In genomic region chr22:26904483-26904882, GRCh38 we compare ENCODE assay signal across 20 cellular contexts.
DNase-seq lines count a peak whose midpoint lies in the region; ATAC-seq, FAIRE-seq and TF ChIP-seq lines count a peak whose summit lies in the region.
"Had no signal": no experiment of that assay in that cellular context is flagged by ENCODE, and none has a peak within 500 bp of the region (broad histone marks: within the 10 kb centered on the region; RNA-seq: fewer than 3 reads in every experiment).

No MANE protein-coding gene starts in this region.

- H4K20me1 ChIP-seq in endothelial cell of umbilical vein (replicated peaks; ENCODE audit: control insufficient read depth, extremely low read depth, insufficient read depth, low read length) (no peaks in the 10 kb centered on the region), neural progenitor cell (ENCODE audit: low read depth) (peaks cover 6% of the 10 kb centered on the region)

- no peak for TF ChIP-seq EP300 in gastroesophageal sphincter (IDR thresholded peaks at IDR 0.05)

- POLR2A ChIA-PET in endothelial cell of umbilical vein (lab: Charles Lee), result no interaction called here
- POLR2A ChIA-PET in RWPE1 (lab: Yijun Ruan, JAX; ENCODE audit: low non-redundant PET), result no interaction called here

- CTCF ChIA-PET in endothelial cell of umbilical vein (lab: Charles Lee), result no interaction called here
- CTCF ChIA-PET in RWPE1 (lab: Yijun Ruan, JAX), result no interaction called here

- dilution Hi-C loops in endothelial cell of umbilical vein (cut with MboI; ENCODE audit: extremely low pct_ligation_motif_present, low sequenced_read_pairs), result no loop called here

- H3K27ac ChIP-seq in endothelial cell of umbilical vein (ENCODE audit: insufficient read depth, low read depth, low read length), result no peak overlapping the region
- H3K27ac ChIP-seq in neural progenitor cell, result no peak overlapping the region
- H3K27ac ChIP-seq in gastroesophageal sphincter, result no peak overlapping the region
- no peak overlapping the region for H3K27ac ChIP-seq in RWPE1
- H3K27ac ChIP-seq: PC-9 had no signal

- H3K36me3 ChIP-seq in endothelial cell of umbilical vein (ENCODE audit: control insufficient read depth in 2 of 2, extremely low read depth in 1 of 2, insufficient read depth in 2 of 2, low read length in 2 of 2), result no peaks in the 10 kb centered on the region
- no peaks in the 10 kb centered on the region for H3K36me3 ChIP-seq in neural progenitor cell
- H3K36me3 ChIP-seq in gastroesophageal sphincter, result no peaks in the 10 kb centered on the region

- no peak overlapping the region for H3K9ac ChIP-seq in endothelial cell of umbilical vein (replicated peaks; ENCODE audit: extremely low read depth, insufficient read depth, low read length)
- H3K9ac ChIP-seq in neural progenitor cell, result no peak overlapping the region

- no peaks in the 10 kb centered on the region for H3K9me1 ChIP-seq in endothelial cell of umbilical vein (replicated peaks; ENCODE audit: control insufficient read depth, extremely low read depth, insufficient read depth, low read length)

- no peaks in the 10 kb centered on the region for H3K79me2 ChIP-seq in endothelial cell of umbilical vein (ENCODE audit: control insufficient read depth, insufficient read depth, low read length)
- H3K79me2 ChIP-seq in neural progenitor cell (ENCODE audit: low read depth), result no peaks in the 10 kb centered on the region

- H3K9me3 ChIP-seq in endothelial cell of umbilical vein (replicated peaks; ENCODE audit: control insufficient read depth, insufficient read depth, low read length) (no peaks in the 10 kb centered on the region), neural progenitor cell (ENCODE audit: low read depth) (no peaks in the 10 kb centered on the region), gastroesophageal sphincter (no peaks in the 10 kb centered on the region)

- no peak overlapping the region for H3K4me2 ChIP-seq in endothelial cell of umbilical vein (ENCODE audit: insufficient read depth, low read length)
- peak overlapping the region; percentile 83 for H3K4me2 ChIP-seq in neural progenitor cell
- H3K4me2 ChIP-seq: PC-9 had no signal

- no TSS peak for BruUV-seq in endothelial cell of umbilical vein (replicated peaks; lab: Mats Ljungman, UMichigan)

- H3K9me3 Mint-ChIP-seq in natural killer cell, result no peaks in the 10 kb centered on the region
- no peaks in the 10 kb centered on the region for H3K9me3 Mint-ChIP-seq in natural killer cell treated with Interleukin-12 subunit alpha and Interleukin-12 subunit beta and Interleukin-15 and Interleukin-18, amount 100 ng/mL, for 72 hours
- H3K9me3 Mint-ChIP-seq in neural progenitor cell, result no peaks in the 10 kb centered on the region
- H3K9me3 Mint-ChIP-seq: HFFc6 had no signal

- no peak overlapping the region for H3K4me3 ChIP-seq in endothelial cell of umbilical vein (replicated peaks in 1 of 3; ENCODE audit: insufficient read depth in 1 of 3, low read depth in 1 of 3, low read length in 3 of 3)
- H3K4me3 ChIP-seq in neural progenitor cell, result no peak overlapping the region
- no peak overlapping the region for H3K4me3 ChIP-seq in gastroesophageal sphincter
- H3K4me3 ChIP-seq: GM12878, PC-9 had no signal

- peaks cover 27% of the 10 kb centered on the region for H3F3A ChIP-seq in neural progenitor cell (ENCODE audit: low read depth)

- H3K27ac Mint-ChIP-seq in natural killer cell (peak overlapping the region; percentile 70 to 81), neural progenitor cell (no peak overlapping the region)
- H3K27ac Mint-ChIP-seq in natural killer cell treated with Interleukin-12 subunit alpha and Interleukin-12 subunit beta and Interleukin-15 and Interleukin-18, amount 100 ng/mL, for 72 hours, result peak overlapping the region in 1 of 2 donors; percentile 28
- H3K27ac Mint-ChIP-seq: HFFc6 had no signal

- no peak for TF ChIP-seq POLR2A in endothelial cell of umbilical vein (IDR thresholded peaks at IDR 0.05; ENCODE audit: low read depth, low read length)
- no peak for TF ChIP-seq POLR2A in gastroesophageal sphincter (IDR thresholded peaks at IDR 0.05)

- H3K4me3 Mint-ChIP-seq in natural killer cell (peak overlapping the region; percentile 92), neural progenitor cell (peak overlapping the region; percentile 64)
- no peak overlapping the region for H3K4me3 Mint-ChIP-seq in natural killer cell treated with Interleukin-12 subunit alpha and Interleukin-12 subunit beta and Interleukin-15 and Interleukin-18, amount 100 ng/mL, for 72 hours
- H3K4me3 Mint-ChIP-seq: HFFc6 had no signal

- intact Hi-C loops in natural killer cell (cut with micrococcal nuclease) (loop anchor here (5.0 kb wide), 1 partner anchor 222 kb away; no protein-coding TSS in a partner anchor), endothelial cell of umbilical vein (cut with micrococcal nuclease) (no loop called here)

- no peaks in the 10 kb centered on the region for H3K4me1 ChIP-seq in endothelial cell of umbilical vein (ENCODE audit: control insufficient read depth, extremely low read depth, insufficient read depth, low read length)
- H3K4me1 ChIP-seq in neural progenitor cell, result peaks cover 19% of the 10 kb centered on the region
- peaks cover 0 to 17% (median 0%) of the 10 kb centered on the region in 3 donors for H3K4me1 ChIP-seq in gastroesophageal sphincter

- no peak for FAIRE-seq in endothelial cell of umbilical vein (lab: Jason Lieb, UNC)
- FAIRE-seq: GM12878, GM19239 had no signal

- DNase-seq in natural killer cell (no peak), endothelial cell of umbilical vein (ENCODE audit: low read depth, low spot score) (peak; percentile 10), neural progenitor cell (ENCODE audit: low spot score) (no peak), DMS 273 (lab: John Stamatoyannopoulos, UW; ENCODE audit: unreplicated experiment) (no peak), RWPE1 (ENCODE audit: low spot score) (no peak)
- no peak for DNase-seq in natural killer cell treated with Interleukin-12 subunit alpha and Interleukin-12 subunit beta and Interleukin-15 and Interleukin-18, amount 100 ng/mL, for 72 hours (ENCODE audit: low spot score)
- no peak for DNase-seq in effector CD4-positive, alpha-beta T cell
- DNase-seq: 8988T, DMS 273 treated with DMSO at 0.1 percent for 48 hours, GF-D8, HFFc6, KG1, NCI-H1105 treated with DMSO at 0.1 percent for 48 hours, NCI-H1694 treated with DMSO at 0.1 percent for 48 hours, NCI-H510A treated with DMSO at 0.1 percent for 48 hours, NCI-H82, PC-9 had no signal

- H3K4me1 Mint-ChIP-seq in natural killer cell, result peaks cover 19 to 21% of the 10 kb centered on the region in 2 donors
- H3K4me1 Mint-ChIP-seq in natural killer cell treated with Interleukin-12 subunit alpha and Interleukin-12 subunit beta and Interleukin-15 and Interleukin-18, amount 100 ng/mL, for 72 hours (ENCODE audit: low read depth in 2 of 2), result peaks cover 16 to 21% of the 10 kb centered on the region in 2 donors
- H3K4me1 Mint-ChIP-seq in neural progenitor cell, result peaks cover 36% of the 10 kb centered on the region

- H3K27me3 ChIP-seq in endothelial cell of umbilical vein (ENCODE audit: control insufficient read depth in 2 of 2, insufficient read depth in 2 of 2, low read length in 2 of 2), result peaks cover 0 to 3% of the 10 kb centered on the region in 2 experiments
- H3K27me3 ChIP-seq in neural progenitor cell, result peaks cover 44% of the 10 kb centered on the region
- peaks cover 5% of the 10 kb centered on the region for H3K27me3 ChIP-seq in gastroesophageal sphincter

- ATAC-seq in natural killer cell, result no peak
- ATAC-seq in natural killer cell treated with Interleukin-12 subunit alpha and Interleukin-12 subunit beta and Interleukin-15 and Interleukin-18, amount 100 ng/mL, for 72 hours, result no peak
- ATAC-seq in gastroesophageal sphincter, result no peak
- ATAC-seq: GM12878 had no signal

- H2AFZ ChIP-seq in endothelial cell of umbilical vein (ENCODE audit: low read depth, low read length), result no peak overlapping the region
- no peak overlapping the region for H2AFZ ChIP-seq in neural progenitor cell (replicated peaks)
- H2AFZ ChIP-seq: PC-9 had no signal

- 64 to 100% methylated on average over 2 to 3 of the region's 3 CpGs for WGBS in gastroesophageal sphincter (ENCODE audit: low coverage in 1 of 2), 2 donors

- H3K36me3 Mint-ChIP-seq in natural killer cell (no peaks in the 10 kb centered on the region), neural progenitor cell (no peaks in the 10 kb centered on the region)
- no peaks in the 10 kb centered on the region for H3K36me3 Mint-ChIP-seq in natural killer cell treated with Interleukin-12 subunit alpha and Interleukin-12 subunit beta and Interleukin-15 and Interleukin-18, amount 100 ng/mL, for 72 hours

- TF ChIP-seq CTCF in natural killer cell (IDR thresholded peaks at IDR 0.05), result no peak
- no peak for TF ChIP-seq CTCF in endothelial cell of umbilical vein (IDR thresholded peaks at IDR 0.05; ENCODE audit: extremely low read depth in 1 of 2, insufficient read depth in 1 of 2, low read depth in 1 of 2, low read length in 2 of 2)
- no peak for TF ChIP-seq CTCF in neural progenitor cell (IDR thresholded peaks at IDR 0.05)
- TF ChIP-seq CTCF in gastroesophageal sphincter (IDR thresholded peaks at IDR 0.05), result no peak
- TF ChIP-seq CTCF in RWPE1 (conservative IDR thresholded peaks at IDR 0.05; ENCODE audit: low read depth), result no peak

- H3K27me3 Mint-ChIP-seq in natural killer cell (ENCODE audit: low read depth in 2 of 2) (peaks cover 8 to 21% of the 10 kb centered on the region in 2 donors), neural progenitor cell (ENCODE audit: insufficient read depth, low read depth) (peaks cover 10% of the 10 kb centered on the region)
- H3K27me3 Mint-ChIP-seq in natural killer cell treated with Interleukin-12 subunit alpha and Interleukin-12 subunit beta and Interleukin-15 and Interleukin-18, amount 100 ng/mL, for 72 hours, result peaks cover 5 to 32% of the 10 kb centered on the region in 2 donors

TF ChIP-seq in endothelial cell of umbilical vein, 7 proteins besides CTCF, POLR2A, EP300 and RAD21:
- no peak for TF ChIP-seq EZH2 (IDR thresholded peaks at IDR 0.05; ENCODE audit: borderline replicate concordance, low read depth, low read length, severe bottlenecking)
- TF ChIP-seq FOS (IDR thresholded peaks at IDR 0.05; ENCODE audit: borderline replicate concordance, insufficient read depth, low read length), result no peak
- TF ChIP-seq GATA2 (IDR thresholded peaks at IDR 0.05; ENCODE audit: insufficient read depth, insufficient read length, low read depth, low read length), result no peak
- TF ChIP-seq POLR2AphosphoS5 (IDR thresholded peaks at IDR 0.05; ENCODE audit: insufficient read depth, low read depth, low read length), result no peak
